22 cellular contexts compared by ENCODE assay signal in the genomic region with DNA sequence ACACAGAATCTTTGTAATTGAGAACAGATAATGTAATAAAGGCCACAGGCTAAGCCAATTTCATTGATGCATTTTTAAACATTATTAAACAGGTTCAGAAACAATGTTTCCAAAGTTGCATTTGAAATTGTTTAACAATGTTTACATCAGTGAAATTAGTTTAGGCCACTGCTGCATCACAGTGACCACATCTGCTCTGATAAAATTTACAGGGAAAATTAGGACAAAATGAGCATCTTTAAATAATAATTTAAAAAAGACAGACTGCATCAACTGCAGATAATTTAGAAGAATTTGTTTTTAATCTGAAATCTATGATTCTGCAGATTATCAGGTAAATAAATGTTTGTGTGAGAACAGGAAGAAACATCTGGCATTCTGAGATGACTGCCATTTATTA.
DNase-seq lines count a peak whose midpoint lies in the region; ATAC-seq, FAIRE-seq and TF ChIP-seq lines count a peak whose summit lies in the region.
"Had no signal": no experiment of that assay in that cellular context is flagged by ENCODE, and none has a peak within 500 bp of the region (broad histone marks: within the 10 kb centered on the region; RNA-seq: fewer than 3 reads in every experiment).

No MANE protein-coding gene starts in this region.

- DNase-seq in GM12892 (ENCODE audit: insufficient read length) (no peak), SK-N-SH (no peak), H4 (ENCODE audit: low spot score) (no peak), breast epithelium (ENCODE audit: low spot score in 2 of 2) (no peak), neuronal stem cell (ENCODE audit: low spot score) (no peak)
- DNase-seq: 8988T; ACHN; AML-193; Caco-2; Calu3; CD4-positive, alpha-beta T cell; CD8-positive, alpha-beta T cell; DMS79 treated with DMSO at 0.1 percent for 48 hours; GF-D8 had no signal

- H2BK120ac ChIP-seq in neuronal stem cell (ENCODE audit: low read depth, low read length), result no peak overlapping the region

- POLR2A ChIA-PET in SK-N-SH (lab: Yijun Ruan, JAX), result no interaction called here

- no peaks in the 10 kb centered on the region for H3K9me2 ChIP-seq in SK-N-SH

- H3K4me3 ChIP-seq in BLaER1, result no peak overlapping the region
- no peak overlapping the region for H3K4me3 ChIP-seq in SK-N-SH (ENCODE audit: low read depth in 2 of 2, low read length in 1 of 2)
- no peak overlapping the region for H3K4me3 ChIP-seq in breast epithelium
- H3K4me3 ChIP-seq in neuronal stem cell (ENCODE audit: low read length in 2 of 2), result no peak overlapping the region

- H3K27me3 ChIP-seq in BLaER1 (no peaks in the 10 kb centered on the region), SK-N-SH (ENCODE audit: insufficient read depth) (no peaks in the 10 kb centered on the region), breast epithelium (no peaks in the 10 kb centered on the region), neuronal stem cell (ENCODE audit: control insufficient read depth in 3 of 3, insufficient read depth in 3 of 3, low read depth in 1 of 3, low read length in 3 of 3) (no peaks in the 10 kb centered on the region)

- peaks cover 8% of the 10 kb centered on the region for H3F3A ChIP-seq in SK-N-SH (replicated peaks; ENCODE audit: insufficient read depth)

- no peak overlapping the region for H3K27ac ChIP-seq in BLaER1
- no peak overlapping the region for H3K27ac ChIP-seq in SK-N-SH (ENCODE audit: low read depth in 2 of 2, low read length in 1 of 2)
- H3K27ac ChIP-seq in breast epithelium, result no peak overlapping the region
- no peak overlapping the region for H3K27ac ChIP-seq in neuronal stem cell (replicated peaks; ENCODE audit: low read length)
- H3K27ac ChIP-seq: C4-2B had no signal

- no peak overlapping the region for H3K23ac ChIP-seq in neuronal stem cell (ENCODE audit: low read depth, low read length, poor library complexity)

- intact Hi-C loops in breast epithelium (cut with DNase I; ENCODE audit: low total_unique reads), result no loop called here

- no peak overlapping the region for H3K14ac ChIP-seq in neuronal stem cell (ENCODE audit: low read length)

- H3K9ac ChIP-seq in BLaER1, result no peak overlapping the region
- H3K9ac ChIP-seq in SK-N-SH, result no peak overlapping the region
- H3K9ac ChIP-seq in neuronal stem cell (ENCODE audit: low read depth, low read length, poor library complexity), result no peak overlapping the region

- no peak for TF ChIP-seq RAD21 in SK-N-SH (IDR thresholded peaks at IDR 0.05; ENCODE audit: low read length)

- H3K9me3 ChIP-seq in BLaER1, result no peaks in the 10 kb centered on the region
- no peaks in the 10 kb centered on the region for H3K9me3 ChIP-seq in SK-N-SH
- no peaks in the 10 kb centered on the region for H3K9me3 ChIP-seq in breast epithelium
- H3K9me3 ChIP-seq in neuronal stem cell (replicated peaks in 1 of 2; ENCODE audit: control insufficient read depth in 2 of 2, insufficient read depth in 1 of 2, low read depth in 1 of 2, low read length in 2 of 2), result no peaks in the 10 kb centered on the region
- H3K9me3 ChIP-seq: Caco-2 had no signal

- H2AFZ ChIP-seq in SK-N-SH (ENCODE audit: low read depth) (no peak overlapping the region), neuronal stem cell (ENCODE audit: low read length) (no peak overlapping the region)

- peak; percentile 30 for FAIRE-seq in GM12892 (lab: Jason Lieb, UNC)
- FAIRE-seq: A204.1, D721Med, G401.6, GM12891, GM18507 had no signal

- peak overlapping the region; percentile 46 for H3K4me2 ChIP-seq in BLaER1
- H3K4me2 ChIP-seq in SK-N-SH, result no peak overlapping the region
- H3K4me2 ChIP-seq in neuronal stem cell (ENCODE audit: insufficient read depth, low read length, poor library complexity, severe bottlenecking), result no peak overlapping the region

- CTCF ChIA-PET in SK-N-SH (lab: Yijun Ruan, JAX), result interaction anchor here (0.7 to 1.5 kb wide), 3 partner anchors 9 to 74 kb away, joined by 3 to 4 read pairs (median 3); no protein-coding TSS in a partner anchor

- no peak overlapping the region for H2BK5ac ChIP-seq in neuronal stem cell (ENCODE audit: low read length)

- no peak overlapping the region for H2BK12ac ChIP-seq in neuronal stem cell (ENCODE audit: low read length)

- H3K79me1 ChIP-seq in neuronal stem cell (ENCODE audit: low read depth, low read length), result no peaks in the 10 kb centered on the region

- no peak overlapping the region for H3K18ac ChIP-seq in neuronal stem cell (ENCODE audit: low read length)

- ATAC-seq in HG03457 (IDR thresholded peaks at IDR 0.05; ENCODE audit: unreplicated experiment), result no peak
- ATAC-seq: CD8-positive, alpha-beta T cell had no signal

- H2BK15ac ChIP-seq in neuronal stem cell (ENCODE audit: low read length), result no peak overlapping the region

- no peak overlapping the region for H2AK5ac ChIP-seq in neuronal stem cell (ENCODE audit: low read depth, low read length)

- H3K4ac ChIP-seq in neuronal stem cell (ENCODE audit: low read length), result no peak overlapping the region

- peaks cover 11% of the 10 kb centered on the region; the same call in 1 of the 2 replicates for H3K79me2 ChIP-seq in SK-N-SH (ENCODE audit: insufficient read depth)

- H4K91ac ChIP-seq in neuronal stem cell (ENCODE audit: low read depth, low read length, poor library complexity), result no peak overlapping the region

- H4K20me1 ChIP-seq in BLaER1 (no peaks in the 10 kb centered on the region), SK-N-SH (ENCODE audit: insufficient read depth) (no peaks in the 10 kb centered on the region)

- peak in 1 of 2 experiments; percentile 79; a peak in 1 of 4 replicates for TF ChIP-seq EP300 in SK-N-SH (IDR thresholded peaks at IDR 0.05; ENCODE audit: borderline replicate concordance in 1 of 2, low read depth in 1 of 2, low read length in 1 of 2)

- TF ChIP-seq CTCF in SK-N-SH (IDR thresholded peaks at IDR 0.05) (no peak), breast epithelium (IDR thresholded peaks at IDR 0.05) (no peak)

- H3K4me1 ChIP-seq in BLaER1 (peaks cover 16% of the 10 kb centered on the region), SK-N-SH (ENCODE audit: control insufficient read depth in 1 of 2, insufficient read depth in 2 of 2, low read depth in 1 of 2, low read length in 1 of 2) (peaks cover 0 to 21% of the 10 kb centered on the region in 2 experiments; a peak in 2 of 4 replicates), breast epithelium (no peaks in the 10 kb centered on the region), neuronal stem cell (ENCODE audit: control insufficient read depth in 2 of 2, insufficient read depth in 1 of 2, low read depth in 1 of 2, low read length in 2 of 2) (no peaks in the 10 kb centered on the region)

- TF ChIP-seq POLR2A in GM12892 (IDR thresholded peaks at IDR 0.05; ENCODE audit: low read depth, low read length), result no peak
- no peak for TF ChIP-seq POLR2A in breast epithelium (IDR thresholded peaks at IDR 0.05)

- no peak overlapping the region for H4K8ac ChIP-seq in neuronal stem cell (ENCODE audit: low read depth, low read length)

- H3K36me3 ChIP-seq in BLaER1 (no peaks in the 10 kb centered on the region), SK-N-SH (replicated peaks in 1 of 2; ENCODE audit: control insufficient read depth in 1 of 2, insufficient read depth in 2 of 2, low read length in 1 of 2) (no peaks in the 10 kb centered on the region), breast epithelium (no peaks in the 10 kb centered on the region), neuronal stem cell (replicated peaks in 1 of 2; ENCODE audit: control insufficient read depth in 2 of 2, insufficient read depth in 2 of 2, low read length in 2 of 2) (no peaks in the 10 kb centered on the region)

TF ChIP-seq in SK-N-SH, 30 proteins besides CTCF, POLR2A, EP300 and RAD21:
- TF ChIP-seq SIN3A (IDR thresholded peaks at IDR 0.05; ENCODE audit: borderline replicate concordance, low read depth, low read length), result no peak
- TF ChIP-seq, protein P1, sequence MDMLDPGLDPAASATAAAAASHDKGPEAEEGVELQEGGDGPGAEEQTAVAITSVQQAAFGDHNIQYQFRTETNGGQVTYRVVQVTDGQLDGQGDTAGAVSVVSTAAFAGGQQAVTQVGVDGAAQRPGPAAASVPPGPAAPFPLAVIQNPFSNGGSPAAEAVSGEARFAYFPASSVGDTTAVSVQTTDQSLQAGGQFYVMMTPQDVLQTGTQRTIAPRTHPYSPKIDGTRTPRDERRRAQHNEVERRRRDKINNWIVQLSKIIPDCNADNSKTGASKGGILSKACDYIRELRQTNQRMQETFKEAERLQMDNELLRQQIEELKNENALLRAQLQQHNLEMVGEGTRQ (IDR thresholded peaks at IDR 0.05; ENCODE audit: borderline replicate concordance, low read depth, low read length), result no peak
- TF ChIP-seq MXI1 (IDR thresholded peaks at IDR 0.05; ENCODE audit: low read depth, low read length), result no peak
- TF ChIP-seq TCF12 (IDR thresholded peaks at IDR 0.05), result peak; percentile 11; the same call in 1 of the 2 replicates
- TF ChIP-seq CHD2 (IDR thresholded peaks at IDR 0.05; ENCODE audit: low read length, partially characterized antibody), result peak; percentile 23
